In the genomic region with DNA sequence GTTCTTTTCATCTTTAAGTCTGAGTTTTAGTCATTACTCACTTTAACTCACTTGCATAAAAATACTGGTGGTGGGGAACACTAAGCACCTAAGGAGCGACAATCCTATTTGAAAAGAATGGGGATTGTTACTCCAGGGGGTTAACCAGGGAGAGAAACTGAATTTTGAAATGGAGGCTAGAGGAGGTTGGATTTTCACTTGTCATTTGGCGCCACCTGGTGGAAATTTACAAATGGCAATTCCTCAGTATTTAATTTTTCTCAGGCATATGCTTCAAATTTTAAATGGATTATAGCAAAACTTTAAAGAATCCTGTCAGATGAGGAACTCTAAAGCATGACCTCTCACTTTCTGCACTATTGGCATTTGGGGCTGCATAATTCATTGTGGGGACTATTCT, we compare ENCODE assay signal across 8 cellular contexts. TPM values are rescaled to one million over a fixed set of nuclear protein-coding genes. Genes with fewer than 3 reads are reported as not detected.
A peak's percentile ranks its signal among the peaks of the same experiment; 100 is the strongest.
DNase-seq lines count a peak whose midpoint lies in the region; ATAC-seq and TF ChIP-seq lines count a peak whose summit lies in the region.

No MANE protein-coding gene starts in this region.

- H3K4me1 Mint-ChIP-seq in WTC11 = peaks cover 20% of the 10 kb centered on the region
- peaks cover 8% of the 10 kb centered on the region for H3K4me1 Mint-ChIP-seq in central memory CD8-positive, alpha-beta T cell
- peaks cover 12% of the 10 kb centered on the region for H3K4me1 Mint-ChIP-seq in stimulated activated memory B cell treated with anti-CD40 and anti-IgM and Interleukin-4, amounts not matched to agents 10 μg/mL and 1 μg/mL and 100 μg/mL, for 72 hours

- peak; percentile 30; the same call in 1 of the 2 replicates for TF ChIP-seq CTCF in WTC11 (IDR thresholded peaks at IDR 0.05)

- no peaks in the 10 kb centered on the region for H3K9me3 Mint-ChIP-seq in WTC11
- H3K9me3 Mint-ChIP-seq in central memory CD8-positive, alpha-beta T cell = no peaks in the 10 kb centered on the region
- H3K9me3 Mint-ChIP-seq in stimulated activated memory B cell treated with anti-CD40 and anti-IgM and Interleukin-4, amounts not matched to agents 10 μg/mL and 1 μg/mL and 100 μg/mL, for 72 hours = no peaks in the 10 kb centered on the region

- no peaks in the 10 kb centered on the region for H3K36me3 Mint-ChIP-seq in WTC11
- H3K36me3 Mint-ChIP-seq in central memory CD8-positive, alpha-beta T cell (ENCODE audit: insufficient read depth) = peaks cover 3% of the 10 kb centered on the region
- H3K36me3 Mint-ChIP-seq in stimulated activated memory B cell treated with anti-CD40 and anti-IgM and Interleukin-4, amounts not matched to agents 10 μg/mL and 1 μg/mL and 100 μg/mL, for 72 hours = no peaks in the 10 kb centered on the region

- H3K27ac Mint-ChIP-seq in WTC11 = no peak overlapping the region
- H3K27ac Mint-ChIP-seq in central memory CD8-positive, alpha-beta T cell (ENCODE audit: low read depth) = no peak overlapping the region
- H3K27ac Mint-ChIP-seq in stimulated activated memory B cell treated with anti-CD40 and anti-IgM and Interleukin-4, amounts not matched to agents 10 μg/mL and 1 μg/mL and 100 μg/mL, for 72 hours = peak overlapping the region; percentile 19

- CTCF ChIA-PET in WTC11 (lab: Charles Lee) = interaction anchor here (0.6 to 1.4 kb wide), 8 partner anchors 135 to 386 kb away, joined by 3 to 9 read pairs (median 3); a partner anchor contains a TSS

- ATAC-seq in WTC11 = no peak
- ATAC-seq in central memory CD8-positive, alpha-beta T cell (replicated peaks; ENCODE audit: extremely low read depth, poor library complexity, severe bottlenecking) = no peak
- no peak for ATAC-seq in stimulated activated memory B cell treated with anti-CD40 and anti-IgM and Interleukin-4, amounts not matched to agents 10 μg/mL and 1 μg/mL and 100 μg/mL, for 72 hours
- no peak for ATAC-seq in GM21576 (IDR thresholded peaks at IDR 0.05; ENCODE audit: unreplicated experiment)

- POLR2A ChIA-PET in WTC11 (lab: Charles Lee) = no interaction called here

- no peak overlapping the region for H3K4me3 Mint-ChIP-seq in WTC11
- H3K4me3 Mint-ChIP-seq in central memory CD8-positive, alpha-beta T cell = no peak overlapping the region
- H3K4me3 Mint-ChIP-seq in stimulated activated memory B cell treated with anti-CD40 and anti-IgM and Interleukin-4, amounts not matched to agents 10 μg/mL and 1 μg/mL and 100 μg/mL, for 72 hours = no peak overlapping the region

- DNase-seq in NCI-H2029 (lab: John Stamatoyannopoulos, UW) = peak; percentile 12
- no peak for DNase-seq in NCI-H2029 treated with DMSO at 0.1 percent for 48 hours (lab: John Stamatoyannopoulos, UW)
- peak; percentile 6 for DNase-seq in NCI-H146 treated with DMSO at 0.1 percent for 48 hours (lab: John Stamatoyannopoulos, UW; ENCODE audit: unreplicated experiment)
- DNase-seq in WTC11 (ENCODE audit: low spot score) = peak; percentile 15
- DNase-seq in central memory CD8-positive, alpha-beta T cell (ENCODE audit: low spot score in 2 of 2) = peak; percentile 24 to 27
- peak; percentile 59 to 75 for DNase-seq in lung microvascular endothelial cell (ENCODE audit: low read depth in 2 of 2)

- no peaks in the 10 kb centered on the region for H3K27me3 Mint-ChIP-seq in WTC11 (ENCODE audit: low read depth)
- peaks cover 9% of the 10 kb centered on the region for H3K27me3 Mint-ChIP-seq in central memory CD8-positive, alpha-beta T cell
- H3K27me3 Mint-ChIP-seq in stimulated activated memory B cell treated with anti-CD40 and anti-IgM and Interleukin-4, amounts not matched to agents 10 μg/mL and 1 μg/mL and 100 μg/mL, for 72 hours = peaks cover 8% of the 10 kb centered on the region

TF ChIP-seq in WTC11, 78 proteins besides CTCF, POLR2A, EP300 and RAD21:
- TF ChIP-seq ZNF671 (CRISPR knock-in tag; IDR thresholded peaks at IDR 0.05) = no peak
- TF ChIP-seq, protein P1, sequence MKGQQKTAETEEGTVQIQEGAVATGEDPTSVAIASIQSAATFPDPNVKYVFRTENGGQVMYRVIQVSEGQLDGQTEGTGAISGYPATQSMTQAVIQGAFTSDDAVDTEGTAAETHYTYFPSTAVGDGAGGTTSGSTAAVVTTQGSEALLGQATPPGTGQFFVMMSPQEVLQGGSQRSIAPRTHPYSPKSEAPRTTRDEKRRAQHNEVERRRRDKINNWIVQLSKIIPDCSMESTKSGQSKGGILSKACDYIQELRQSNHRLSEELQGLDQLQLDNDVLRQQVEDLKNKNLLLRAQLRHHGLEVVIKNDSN (CRISPR knock-in tag; IDR thresholded peaks at IDR 0.05) = no peak
- TF ChIP-seq ATF1 (CRISPR knock-in tag; IDR thresholded peaks at IDR 0.05) = no peak
- no peak for TF ChIP-seq CREM (CRISPR knock-in tag; IDR thresholded peaks at IDR 0.05)

RNA-seq across cellular contexts. Expression of a gene that starts 2.7 kb away (rescaled TPM):
- total RNA-seq in WTC11 (2021) (20.6 to 22.0 TPM (median 21.1 TPM) in 3 replicates), lung microvascular endothelial cell (8.1 and 12.2 TPM in 2 replicates)
